Comparison of ENCODE assay signal across 9 cellular contexts in the genomic region with DNA sequence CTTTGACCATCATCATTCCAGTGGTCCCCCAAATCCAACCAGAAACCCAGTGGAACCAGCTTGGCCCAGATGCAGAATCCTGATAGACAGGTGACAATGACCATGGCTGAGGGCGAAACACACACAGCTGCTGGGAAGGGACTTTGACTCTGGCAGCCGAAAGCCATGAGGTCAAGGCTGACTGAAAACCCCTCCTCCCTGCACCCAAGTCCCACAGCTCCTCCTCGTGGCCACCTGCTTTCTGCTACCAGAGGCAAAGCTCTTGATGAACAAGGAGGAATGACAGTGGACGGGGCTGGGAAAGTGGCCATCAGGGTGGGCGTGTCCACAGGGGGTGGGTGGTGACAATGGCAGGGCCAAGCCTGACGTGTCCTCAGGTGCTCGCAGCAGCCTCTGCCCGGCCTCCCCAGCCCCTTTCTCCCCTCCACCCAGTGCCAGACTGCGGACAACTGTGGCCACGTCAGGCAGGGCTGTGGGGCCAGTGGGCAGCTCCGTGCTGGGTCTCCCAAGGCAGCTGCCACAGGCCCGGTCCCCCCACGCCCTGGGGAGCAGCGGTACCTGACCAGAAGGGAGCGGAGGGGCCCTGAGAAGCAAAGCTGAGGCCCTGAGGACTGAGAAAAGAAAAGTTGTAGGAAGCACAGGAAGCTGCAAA. TPM values are rescaled to one million over a fixed set of nuclear protein-coding genes. Genes with fewer than 3 reads are reported as not detected.
DNase-seq lines count a peak whose midpoint lies in the region; ATAC-seq and TF ChIP-seq lines count a peak whose summit lies in the region.
"Had no signal": no experiment of that assay in that cellular context is flagged by ENCODE, and none has a peak within 500 bp of the region (broad histone marks: within the 10 kb centered on the region; RNA-seq: fewer than 3 reads in every experiment).

No MANE protein-coding gene starts in this region.

- WGBS in ovary, 3 donors = 92 to 95% (median 92%) methylated on average over 15 of the region's 15 CpGs

- H3K27me3 ChIP-seq in H7 (ENCODE audit: control insufficient read depth, insufficient read depth, low read length) = no peaks in the 10 kb centered on the region
- H3K27me3 ChIP-seq in ovary = no peaks in the 10 kb centered on the region

- TF ChIP-seq CTCF in foreskin fibroblast (IDR thresholded peaks at IDR 0.05; ENCODE audit: low read depth, low read length) (peak; percentile 3), ovary (IDR thresholded peaks at IDR 0.05) (no peak)

- H3K4me1 ChIP-seq in ovary (ENCODE audit: insufficient read depth) = peaks cover 2% of the 10 kb centered on the region
- H3K4me1 ChIP-seq: psoas muscle had no signal

- H3K9me3 ChIP-seq in ovary = no peaks in the 10 kb centered on the region

- H3K4me3 ChIP-seq in H7 (ENCODE audit: insufficient read depth, low read depth, low read length) (no peak overlapping the region), foreskin fibroblast (ENCODE audit: low read depth in 1 of 2, low read length in 2 of 2) (no peak overlapping the region), ovary (no peak overlapping the region)
- H3K4me3 ChIP-seq: psoas muscle had no signal

- TF ChIP-seq EP300 in ovary (IDR thresholded peaks at IDR 0.05) = no peak

- no peak for ATAC-seq in GM21619 (IDR thresholded peaks at IDR 0.05; ENCODE audit: unreplicated experiment)
- ATAC-seq: psoas muscle had no signal

- no peak for TF ChIP-seq POLR2A in ovary (IDR thresholded peaks at IDR 0.05)

- intact Hi-C loops in ovary (cut with DNase I) = no loop called here

- H3K36me3 ChIP-seq in H7 (replicated peaks; ENCODE audit: control insufficient read depth, insufficient read depth, low read length) (peaks cover 16% of the 10 kb centered on the region), ovary (no peaks in the 10 kb centered on the region)

- peak; percentile 86 for DNase-seq in H7
- DNase-seq in NCI-H2196 treated with DMSO at 0.1 percent for 48 hours (lab: John Stamatoyannopoulos, UW; ENCODE audit: unreplicated experiment) = peak; percentile 31
- DNase-seq in foreskin fibroblast = no peak
- DNase-seq in ovary = peak; percentile 8 to 31 (median 13)
- no peak for DNase-seq in T-helper 2 cell
- no peak for DNase-seq in RKO (ENCODE audit: low spot score)
- DNase-seq: NCI-H2081 had no signal

- H3K27ac ChIP-seq in ovary = no peak overlapping the region
- H3K27ac ChIP-seq: psoas muscle had no signal

RNA-seq across cellular contexts. Expression of a gene that starts 30.8 kb away (rescaled TPM):
- 7.3 and 9.9 TPM in 2 replicates for total RNA-seq in H7 (2014; rRNA removed; shearing (Covaris generic))
- total RNA-seq in ovary = 10 to 100 TPM in 1 of 7 donors, 1 to 10 TPM in 6; 2.5 to 10.0 (median 3.3) TPM
- polyA plus RNA-seq in ovary = 1 to 10 TPM; 2.8 to 5.0 TPM

Comparison
In these comparisons a context has a peak if more than half of its experiments do, and no peak if none do; other contexts are left out.
1. DNase-seq: peak in H7 (single experiment), NCI-H2196 treated with DMSO at 0.1 percent for 48 hours (single experiment) and ovary (5 of 5); none in foreskin fibroblast (0 of 2), T-helper 2 cell (0 of 5) and RKO (single experiment).